ENCODE assay signal across 9 cellular contexts in the genomic region with DNA sequence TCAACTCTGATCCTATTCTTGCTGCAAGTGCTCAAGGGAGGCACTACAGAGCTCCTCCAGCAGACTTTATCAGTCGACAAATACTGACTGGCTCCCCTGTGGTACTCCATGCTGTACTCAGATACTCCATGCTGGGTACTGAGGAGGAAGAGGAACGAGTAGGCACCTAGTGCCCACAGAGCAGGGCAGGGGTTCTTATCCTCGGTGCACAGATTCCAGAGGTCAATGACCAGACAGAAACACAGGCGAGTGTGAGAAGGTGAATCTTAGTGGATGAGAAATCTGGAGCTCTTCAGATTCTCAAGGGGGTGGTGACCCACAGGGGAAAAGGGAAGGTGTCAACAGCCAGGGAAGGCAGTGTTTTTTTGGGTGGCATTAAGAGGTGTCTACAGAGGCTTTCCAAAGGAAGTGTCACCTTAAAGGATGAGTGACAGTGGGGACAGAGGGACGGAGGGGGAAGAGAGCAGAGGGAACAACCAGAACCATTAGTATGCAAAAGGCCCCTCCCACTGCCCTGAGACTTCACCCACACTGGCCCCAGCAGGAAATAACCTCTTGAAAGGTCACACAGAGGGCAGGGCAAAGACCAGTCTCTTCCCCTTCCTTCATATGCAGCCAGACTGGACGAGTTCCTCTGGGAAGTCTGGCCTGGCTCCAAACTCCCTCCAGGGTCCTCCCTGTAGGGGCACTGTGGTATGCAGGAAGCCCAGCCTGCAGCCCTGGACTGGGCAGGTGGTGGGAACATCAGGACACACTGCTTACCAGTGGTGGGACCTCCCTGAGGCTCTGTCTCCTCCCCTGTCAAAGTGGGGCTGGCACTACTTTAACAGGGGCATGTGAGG. TPM values are rescaled to one million over a fixed set of nuclear protein-coding genes. Genes with fewer than 3 reads are reported as not detected.
DNase-seq lines count a peak whose midpoint lies in the region; ATAC-seq and TF ChIP-seq lines count a peak whose summit lies in the region.
"Had no signal": no experiment of that assay in that cellular context is flagged by ENCODE, and none has a peak within 500 bp of the region (broad histone marks: within the 10 kb centered on the region; RNA-seq: fewer than 3 reads in every experiment).

No MANE protein-coding gene starts in this region.

- H3K27ac ChIP-seq in body of pancreas (peak overlapping the region; percentile 92 to 98 (median 92)), ovary (no peak overlapping the region)
- H3K27ac ChIP-seq: 22Rv1 had no signal

- TF ChIP-seq CTCF in body of pancreas (IDR thresholded peaks at IDR 0.05), result no peak
- no peak for TF ChIP-seq CTCF in ovary (IDR thresholded peaks at IDR 0.05)

- H3K9me3 ChIP-seq in body of pancreas (no peaks in the 10 kb centered on the region), ovary (no peaks in the 10 kb centered on the region)

- peaks cover 64 to 97% (median 95%) of the 10 kb centered on the region in 4 donors for H3K4me1 Mint-ChIP-seq in naive thymus-derived CD8-positive, alpha-beta T cell

- H3K9me3 Mint-ChIP-seq in naive thymus-derived CD8-positive, alpha-beta T cell, result no peaks in the 10 kb centered on the region

- intact Hi-C loops in body of pancreas (cut with DNase I), result no loop called here
- intact Hi-C loops in ovary (cut with DNase I), result loop anchor here in 1 of 4 donors (1.0 kb wide), 1 partner anchor 10 kb away; no protein-coding TSS in a partner anchor

- TF ChIP-seq EP300 in ovary (IDR thresholded peaks at IDR 0.05), result no peak

- no peak for TF ChIP-seq POLR2A in body of pancreas (IDR thresholded peaks at IDR 0.05)
- no peak for TF ChIP-seq POLR2A in ovary (IDR thresholded peaks at IDR 0.05)

- no peaks in the 10 kb centered on the region for H3K27me3 ChIP-seq in body of pancreas
- H3K27me3 ChIP-seq in ovary, result no peaks in the 10 kb centered on the region

- H3K4me3 Mint-ChIP-seq in naive thymus-derived CD8-positive, alpha-beta T cell, result peak overlapping the region; percentile 45 to 83 (median 71)

- POLR2A ChIA-PET in naive thymus-derived CD8-positive, alpha-beta T cell (lab: Charles Lee), result no interaction called here

- WGBS in body of pancreas, 2 donors, result 30 to 45% methylated on average over 4 to 6 of the region's 6 CpGs
- 64 to 74% (median 70%) methylated on average over 6 of the region's 6 CpGs for WGBS in ovary, 3 donors

- no peaks in the 10 kb centered on the region for H3K27me3 Mint-ChIP-seq in naive thymus-derived CD8-positive, alpha-beta T cell

- ATAC-seq in body of pancreas, result no peak
- no peak for ATAC-seq in naive thymus-derived CD8-positive, alpha-beta T cell

- H3K27ac Mint-ChIP-seq in naive thymus-derived CD8-positive, alpha-beta T cell, result peak overlapping the region; percentile 14 to 97 (median 88)

- H3K4me3 ChIP-seq in body of pancreas (no peak overlapping the region), ovary (no peak overlapping the region)

- peaks cover 94% of the 10 kb centered on the region for H3K4me1 ChIP-seq in body of pancreas
- peaks cover 39% of the 10 kb centered on the region for H3K4me1 ChIP-seq in ovary (ENCODE audit: insufficient read depth)

- DNase-seq in DMS 273 (lab: John Stamatoyannopoulos, UW; ENCODE audit: unreplicated experiment), result peak; percentile 31
- no peak for DNase-seq in DMS 273 treated with DMSO at 0.1 percent for 48 hours (lab: John Stamatoyannopoulos, UW)
- peak; percentile 42 for DNase-seq in HT-29 (ENCODE audit: low spot score)
- peak; percentile 41 to 69 (median 52) for DNase-seq in body of pancreas
- DNase-seq in naive thymus-derived CD8-positive, alpha-beta T cell, result no peak
- no peak for DNase-seq in Kasumi-1 (lab: John Stamatoyannopoulos, UW)
- no peak for DNase-seq in ovary
- DNase-seq in SIG-M5 treated with dmso at 0.1 percent for 504 hours (lab: John Stamatoyannopoulos, UW; ENCODE audit: unreplicated experiment), result no peak

- H3K36me3 ChIP-seq in body of pancreas (replicated peaks in 1 of 2; ENCODE audit: insufficient read depth in 1 of 2, low read depth in 2 of 2) (no peaks in the 10 kb centered on the region), ovary (no peaks in the 10 kb centered on the region)

- peaks cover 0 to 25% (median 3%) of the 10 kb centered on the region in 3 donors for H3K36me3 Mint-ChIP-seq in naive thymus-derived CD8-positive, alpha-beta T cell

RNA-seq across cellular contexts. Expression of gene CCDC12, which starts 27.5 kb away (rescaled TPM):
- 38.2 and 39.4 TPM in 2 replicates for total RNA-seq in HT-29 (2014; rRNA removed; shearing (Covaris generic))
- total RNA-seq in body of pancreas, result 10 to 100 TPM; 25.4 to 67.2 TPM
- total RNA-seq in naive thymus-derived CD8-positive, alpha-beta T cell, result 10 to 100 TPM; 58.8 to 59.5 TPM
- 100 to 1,000 TPM in 2 of 3 donors, 10 to 100 TPM in 1; 81.9 to 106 (median 106) TPM for polyA plus RNA-seq in naive thymus-derived CD8-positive, alpha-beta T cell
- 10 to 100 TPM; 32.2 to 50.1 (median 42.3) TPM for total RNA-seq in ovary
- 10 to 100 TPM; 34.7 to 66.7 TPM for polyA plus RNA-seq in ovary

RNA-seq across cellular contexts. Expression of gene NBEAL2, which starts 30.4 kb away (rescaled TPM):
- 154 and 168 TPM in 2 replicates for total RNA-seq in HT-29 (2014; rRNA removed; shearing (Covaris generic))
- 100 to 1,000 TPM in 1 of 2 donors, 10 to 100 TPM in 1; 98.8 to 151 TPM for total RNA-seq in body of pancreas
- total RNA-seq in naive thymus-derived CD8-positive, alpha-beta T cell, result 10 to 100 TPM; 40.7 to 46.0 TPM
- 1 to 10 TPM in 2 of 3 donors, under 1 TPM in 1; 0.89 to 2.8 (median 1.9) TPM for polyA plus RNA-seq in naive thymus-derived CD8-positive, alpha-beta T cell
- total RNA-seq in ovary, result 10 to 100 TPM in 6 of 7 donors, 1 to 10 TPM in 1; 9.4 to 19.1 (median 14.0) TPM
- 10 to 100 TPM in 1 of 2 donors, 1 to 10 TPM in 1; 3.4 to 13.7 TPM for polyA plus RNA-seq in ovary

Comparison
In these comparisons a context has a peak if more than half of its experiments do, and no peak if none do; other contexts are left out.
1. DNase-seq: peak in DMS 273 (single experiment), HT-29 (single experiment) and body of pancreas (4 of 4); none in DMS 273 treated with DMSO at 0.1 percent for 48 hours (single experiment), naive thymus-derived CD8-positive, alpha-beta T cell (0 of 10), Kasumi-1 (0 of 2), ovary (0 of 5) and SIG-M5 treated with dmso at 0.1 percent for 504 hours (single experiment).
2. H3K27ac ChIP-seq: peak in body of pancreas (4 of 4); none in ovary (0 of 2).